In the genomic region with DNA sequence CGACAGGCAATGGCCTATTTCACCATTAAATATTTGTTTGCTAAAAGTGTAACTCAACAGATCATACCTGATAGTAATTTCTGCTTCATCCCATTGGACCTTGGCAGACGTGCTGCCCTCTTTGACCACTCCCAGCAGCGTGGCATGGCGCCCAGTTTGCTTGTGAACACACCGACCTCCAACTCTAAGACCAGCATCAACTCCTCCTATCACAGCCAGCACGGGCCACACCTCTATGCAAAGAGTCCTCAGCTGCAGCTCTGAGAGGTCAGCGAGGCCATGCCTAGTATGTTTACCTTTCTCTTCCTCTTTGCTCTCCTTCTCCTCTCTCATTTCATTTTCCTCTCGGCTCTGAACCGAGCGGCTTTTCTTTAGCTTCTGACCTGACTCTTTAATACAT, we compare ENCODE assay signal across 13 cellular contexts.
A peak's percentile ranks its signal among the peaks of the same experiment; 100 is the strongest.
DNase-seq lines count a peak whose midpoint lies in the region; ATAC-seq and TF ChIP-seq lines count a peak whose summit lies in the region.
"Had no signal": no experiment of that assay in that cellular context is flagged by ENCODE, and none has a peak within 500 bp of the region (broad histone marks: within the 10 kb centered on the region; RNA-seq: fewer than 3 reads in every experiment).

No MANE protein-coding gene starts in this region.

- H3K4me1 Mint-ChIP-seq in naive thymus-derived CD8-positive, alpha-beta T cell, result peaks cover 2 to 21% (median 13%) of the 10 kb centered on the region in 4 donors

- TF ChIP-seq POLR2A in erythroblast (IDR thresholded peaks at IDR 0.05; ENCODE audit: low read length), result no peak

- in situ Hi-C loops in Caki2 (cut with HindIII; ENCODE audit: low pct_unique_long_range_greater_than_20kb, low sequenced_read_pairs), result no loop called here

- no peak overlapping the region for H3K4me3 Mint-ChIP-seq in naive thymus-derived CD8-positive, alpha-beta T cell
- H3K4me3 Mint-ChIP-seq: activated CD4-positive, alpha-beta T cell treated with anti-CD3 and anti-CD28 coated beads, Interleukin-2, amount 10 ng/mL, durations not matched to agents 7 days and 5 days had no signal

- peak overlapping the region in 9 of 10 donors; percentile 12 to 76 (median 67) for H3K27ac Mint-ChIP-seq in naive thymus-derived CD8-positive, alpha-beta T cell
- H3K27ac Mint-ChIP-seq: activated CD4-positive, alpha-beta T cell treated with anti-CD3 and anti-CD28 coated beads, Interleukin-2, amount 10 ng/mL, durations not matched to agents 7 days and 5 days had no signal

- no peak for ATAC-seq in naive thymus-derived CD8-positive, alpha-beta T cell
- no peak for ATAC-seq in HG02884 (IDR thresholded peaks at IDR 0.05; ENCODE audit: unreplicated experiment)
- no peak for ATAC-seq in GM21529 (IDR thresholded peaks at IDR 0.05; ENCODE audit: unreplicated experiment)

- no peaks in the 10 kb centered on the region for H3K9me3 Mint-ChIP-seq in naive thymus-derived CD8-positive, alpha-beta T cell
- H3K9me3 Mint-ChIP-seq: activated CD4-positive, alpha-beta T cell treated with anti-CD3 and anti-CD28 coated beads, Interleukin-2, amount 10 ng/mL, durations not matched to agents 7 days and 5 days had no signal

- H3K27me3 Mint-ChIP-seq in naive thymus-derived CD8-positive, alpha-beta T cell, result no peaks in the 10 kb centered on the region
- H3K27me3 Mint-ChIP-seq: activated CD4-positive, alpha-beta T cell treated with anti-CD3 and anti-CD28 coated beads, Interleukin-2, amount 10 ng/mL, durations not matched to agents 7 days and 5 days had no signal

- peaks cover 8 to 67% (median 35%) of the 10 kb centered on the region in 3 donors for H3K36me3 Mint-ChIP-seq in naive thymus-derived CD8-positive, alpha-beta T cell

- POLR2A ChIA-PET in naive thymus-derived CD8-positive, alpha-beta T cell (lab: Charles Lee), result no interaction called here

- DNase-seq in Caki2 (ENCODE audit: low read depth) (peak; percentile 1), NCI-H510A (lab: John Stamatoyannopoulos, UW) (peak; percentile 40), erythroblast (lab: John Stamatoyannopoulos, UW) (peak; percentile 57 to 69), activated gamma-delta T cell treated with Interleukin-2 at 50 U/mL for 16 hours (no peak), SKM-1 treated with dmso at 0.1 percent for 144 hours (lab: John Stamatoyannopoulos, UW; ENCODE audit: unreplicated experiment) (no peak)
- DNase-seq in naive thymus-derived CD8-positive, alpha-beta T cell, result no peak
- DNase-seq: activated CD4-positive, alpha-beta T cell treated with anti-CD3 and anti-CD28 coated beads, Interleukin-2, amount 10 ng/mL, durations not matched to agents 7 days and 5 days; effector CD8-positive, alpha-beta T cell; NCI-H446 treated with DMSO at 0.1 percent for 48 hours; retina; stimulated activated CD4-positive, alpha-beta T cell treated with anti-CD3 and anti-CD28 coated beads, Interleukin-4, amount 100 ng/mL, for 4 hours had no signal

Comparison
In these comparisons a context has a peak if more than half of its experiments do, and no peak if none do; other contexts are left out.
1. DNase-seq: peak in Caki2 (single experiment), NCI-H510A (single experiment) and erythroblast (2 of 2); none in naive thymus-derived CD8-positive, alpha-beta T cell (0 of 10), activated gamma-delta T cell treated with Interleukin-2 at 50 U/mL for 16 hours (single experiment) and SKM-1 treated with dmso at 0.1 percent for 144 hours (single experiment).